ENCODE assay signal across 1 cellular context in genomic region chr17:43456661-43457361, GRCh38.
A peak's percentile ranks its signal among the peaks of the same experiment; 100 is the strongest.
TF ChIP-seq lines count a peak whose summit lies in the region.

No MANE protein-coding gene starts in this region.

TF ChIP-seq in HepG2, 621 proteins besides CTCF, POLR2A, EP300 and RAD21 (continued from another document and continues in another):
- TF ChIP-seq ZNF280D (CRISPR knock-in tag; IDR thresholded peaks at IDR 0.05) (peak; percentile 96), ZNF331 (CRISPR knock-in tag; IDR thresholded peaks at IDR 0.05) (peak; percentile 95), ZNF121 (CRISPR knock-in tag; IDR thresholded peaks at IDR 0.05) (peak; percentile 79; the same call in 1 of the 2 replicates), AHDC1 (CRISPR knock-in tag; IDR thresholded peaks at IDR 0.05; ENCODE audit: borderline replicate concordance) (peak; percentile 95), SPEN (CRISPR knock-in tag; IDR thresholded peaks at IDR 0.05; ENCODE audit: low read depth) (peak; percentile 85; the same call in 1 of the 2 replicates), ATF7-NPFF (CRISPR knock-in tag; IDR thresholded peaks at IDR 0.05; ENCODE audit: low read depth) (peak; percentile 83; the same call in 1 of the 2 replicates), MATR3 (CRISPR knock-in tag; IDR thresholded peaks at IDR 0.05) (no peak), SMC3 (IDR thresholded peaks at IDR 0.05; ENCODE audit: low read length) (peak; percentile 46; the same call in 1 of the 2 replicates), ZFP62 (CRISPR knock-in tag; IDR thresholded peaks at IDR 0.05) (no peak), ZNF580 (CRISPR knock-in tag; IDR thresholded peaks at IDR 0.05; ENCODE audit: borderline replicate concordance, low read depth) (peak; percentile 98), U2AF1 (optimal IDR thresholded peaks at IDR 0.05; ENCODE audit: low read depth, low read length) (no peak), SAP130 (CRISPR knock-in tag; IDR thresholded peaks at IDR 0.05; ENCODE audit: low read depth) (peak; percentile 100), CEBPG (CRISPR knock-in tag; IDR thresholded peaks at IDR 0.05) (peak; percentile 97), HMGA1 (CRISPR knock-in tag; conservative IDR thresholded peaks at IDR 0.05) (no peak), HNF4A (CRISPR knock-in tag; IDR thresholded peaks at IDR 0.05) (peak; percentile 99), ZKSCAN8 (CRISPR knock-in tag; IDR thresholded peaks at IDR 0.05; ENCODE audit: borderline replicate concordance) (peak; percentile 96), KAT8 (CRISPR knock-in tag; IDR thresholded peaks at IDR 0.05) (peak; percentile 91), EZH2 (conservative IDR thresholded peaks at IDR 0.05; ENCODE audit: low read depth, low read length) (no peak), ZFP37 (CRISPR knock-in tag; IDR thresholded peaks at IDR 0.05; ENCODE audit: borderline replicate concordance) (peak; percentile 67), PHB2 (IDR thresholded peaks at IDR 0.05; ENCODE audit: partially characterized antibody) (no peak), ARNT2 (CRISPR knock-in tag; IDR thresholded peaks at IDR 0.05; ENCODE audit: low read depth) (peak; percentile 83), TSC22D2 (CRISPR knock-in tag; IDR thresholded peaks at IDR 0.05; ENCODE audit: borderline replicate concordance) (0 out of 2 replicates have a peak, but pooled peaks have one; percentile 43), KLF9 (CRISPR knock-in tag; IDR thresholded peaks at IDR 0.05; ENCODE audit: low read depth) (no peak), ASH2L (IDR thresholded peaks at IDR 0.05; ENCODE audit: insufficient read length, low read depth, low read length) (peak; percentile 61), KDM4B (CRISPR knock-in tag; IDR thresholded peaks at IDR 0.05) (peak; percentile 75; the same call in 1 of the 2 replicates), HIVEP1 (CRISPR knock-in tag; IDR thresholded peaks at IDR 0.05) (peak; percentile 81; the same call in 1 of the 2 replicates), FOXK1 (CRISPR knock-in tag; IDR thresholded peaks at IDR 0.05; ENCODE audit: borderline replicate concordance, low read depth) (peak; percentile 96), NPAS2 (CRISPR knock-in tag; IDR thresholded peaks at IDR 0.05; ENCODE audit: borderline replicate concordance) (no peak), ZNF609 (CRISPR knock-in tag; IDR thresholded peaks at IDR 0.05; ENCODE audit: borderline replicate concordance) (peak; percentile 99), SALL1 (CRISPR knock-in tag; IDR thresholded peaks at IDR 0.05) (peak; percentile 100), TGIF2 (CRISPR knock-in tag; IDR thresholded peaks at IDR 0.05) (peak; percentile 98), ZNF274 (CRISPR knock-in tag; IDR thresholded peaks at IDR 0.05) (peak; percentile 87), CENPT (CRISPR knock-in tag; IDR thresholded peaks at IDR 0.05; ENCODE audit: low read depth) (no peak), HOXA5 (CRISPR knock-in tag; IDR thresholded peaks at IDR 0.05) (peak; percentile 94), ZNF530 (CRISPR knock-in tag; IDR thresholded peaks at IDR 0.05; ENCODE audit: low read depth) (no peak), ZFX (CRISPR knock-in tag; IDR thresholded peaks at IDR 0.05; ENCODE audit: low read depth) (peak; percentile 56; the same call in 1 of the 2 replicates), HOXD1 (CRISPR knock-in tag; IDR thresholded peaks at IDR 0.05) (peak; percentile 95), TOE1 (CRISPR knock-in tag; IDR thresholded peaks at IDR 0.05) (peak; percentile 56; the same call in 1 of the 2 replicates), XRCC5 (optimal IDR thresholded peaks at IDR 0.05; ENCODE audit: low read length) (peak; percentile 88), ZNF83 (CRISPR knock-in tag; IDR thresholded peaks at IDR 0.05; ENCODE audit: borderline replicate concordance) (no peak), ZZZ3 (CRISPR knock-in tag; IDR thresholded peaks at IDR 0.05; ENCODE audit: borderline replicate concordance) (no peak), PHF21A (CRISPR knock-in tag; IDR thresholded peaks at IDR 0.05) (peak; percentile 99), HOXA3 (CRISPR knock-in tag; IDR thresholded peaks at IDR 0.05) (peak; percentile 95), ZNF652 (CRISPR knock-in tag; IDR thresholded peaks at IDR 0.05; ENCODE audit: borderline replicate concordance, low read depth) (peak; percentile 36), SOX6 (IDR thresholded peaks at IDR 0.05) (no peak), SOX6 (CRISPR knock-in tag; IDR thresholded peaks at IDR 0.05) (peak; percentile 99), ZNF414 (CRISPR knock-in tag; IDR thresholded peaks at IDR 0.05) (0 out of 2 replicates have a peak, but pooled peaks have one; percentile 36), MEIS2 (CRISPR knock-in tag; IDR thresholded peaks at IDR 0.05) (no peak; the same call in none of the 2 replicates), IRF1 (CRISPR knock-in tag; IDR thresholded peaks at IDR 0.05; ENCODE audit: low read depth) (no peak), ZNF431 (CRISPR knock-in tag; IDR thresholded peaks at IDR 0.05; ENCODE audit: borderline replicate concordance, low read depth) (peak; percentile 91), ZNF891 (CRISPR knock-in tag; IDR thresholded peaks at IDR 0.05) (no peak), RFXANK (CRISPR knock-in tag; IDR thresholded peaks at IDR 0.05) (peak; percentile 71; the same call in 1 of the 2 replicates), THAP9 (CRISPR knock-in tag; IDR thresholded peaks at IDR 0.05; ENCODE audit: borderline replicate concordance) (peak; percentile 58; the same call in 1 of the 2 replicates)
